9 cellular contexts compared by ENCODE assay signal in the genomic region with DNA sequence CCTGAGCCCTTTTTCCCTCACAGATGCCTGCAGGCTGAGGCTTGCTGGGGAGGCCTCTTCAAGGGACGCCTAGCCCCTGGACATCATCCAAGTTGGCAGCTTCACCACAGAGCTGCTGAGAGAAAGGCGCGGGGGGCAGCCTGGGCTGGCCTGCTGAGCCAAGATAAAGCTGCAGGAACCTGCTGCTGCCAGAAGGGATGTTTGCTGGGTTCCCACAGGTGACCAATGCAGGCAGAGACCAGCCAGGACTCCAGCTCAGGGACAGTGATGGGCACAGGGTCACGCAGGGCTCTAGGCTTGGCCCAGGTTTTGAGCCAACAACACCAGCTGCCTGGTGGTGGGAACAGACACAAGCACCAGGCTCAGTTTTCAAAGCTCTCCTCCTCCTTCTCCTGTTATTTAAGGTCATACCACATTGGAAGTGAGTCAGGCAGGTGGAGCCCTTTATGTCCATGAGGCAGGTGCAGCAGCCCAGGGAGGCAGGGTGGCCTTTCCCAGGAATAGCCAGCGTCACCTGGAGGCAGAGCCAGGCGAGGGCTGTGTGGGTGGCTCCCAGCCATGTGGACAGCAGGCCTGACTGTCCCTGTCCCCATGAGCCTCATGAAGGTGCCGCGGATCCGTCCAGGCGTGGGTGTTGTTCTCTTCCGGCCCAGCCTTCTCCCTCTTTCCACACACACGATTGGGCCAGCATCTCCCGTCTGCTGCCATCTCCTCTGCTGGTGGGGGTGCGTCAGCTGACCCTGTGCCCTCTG.
A peak's percentile ranks its signal among the peaks of the same experiment; 100 is the strongest.
DNase-seq lines count a peak whose midpoint lies in the region.
"Had no signal": no experiment of that assay in that cellular context is flagged by ENCODE, and none has a peak within 500 bp of the region (broad histone marks: within the 10 kb centered on the region; RNA-seq: fewer than 3 reads in every experiment).

No MANE protein-coding gene starts in this region.

- H3K36me3 ChIP-seq in effector memory CD4-positive, alpha-beta T cell (ENCODE audit: control insufficient read depth, insufficient read depth, low read length): no peaks in the 10 kb centered on the region

- H3K9me3 ChIP-seq in effector memory CD4-positive, alpha-beta T cell (ENCODE audit: control insufficient read depth, low read length): no peaks in the 10 kb centered on the region

- H3K27ac ChIP-seq in effector memory CD4-positive, alpha-beta T cell (ENCODE audit: insufficient read depth, low read length, poor library complexity, severe bottlenecking): no peak overlapping the region

- H3K4me3 ChIP-seq in effector memory CD4-positive, alpha-beta T cell (ENCODE audit: insufficient read depth, low read depth, low read length, poor library complexity, severe bottlenecking): no peak overlapping the region

- H3K4me1 ChIP-seq in effector memory CD4-positive, alpha-beta T cell (ENCODE audit: control insufficient read depth, insufficient read depth, low read length, poor library complexity, severe bottlenecking): no peaks in the 10 kb centered on the region

- H3K27me3 ChIP-seq in effector memory CD4-positive, alpha-beta T cell (replicated peaks; ENCODE audit: control insufficient read depth, insufficient read depth, low read length, poor library complexity, severe bottlenecking): no peaks in the 10 kb centered on the region

- DNase-seq in Ammon's horn (ENCODE audit: low spot score) (peak; percentile 46), NCI-H187 (lab: John Stamatoyannopoulos, UW) (peak; percentile 72 to 84), SW480 (ENCODE audit: low spot score) (peak; percentile 100), hypothalamus (lab: John Stamatoyannopoulos, UW) (peak in 27 of 51 donors; percentile 14 to 63 (median 39)), T-helper 2 cell (no peak), GM03348 (ENCODE audit: low spot score) (no peak)
- DNase-seq in activated T-cell treated with anti-CD3 and anti-CD28 coated beads, Interleukin-2, amount 50 U/mL, for 1 hour: no peak
- no peak for DNase-seq in effector memory CD4-positive, alpha-beta T cell
- DNase-seq: Kasumi-1 had no signal

Comparison
In these comparisons a context has a peak if more than half of its experiments do, and no peak if none do; other contexts are left out.
1. DNase-seq: peak in Ammon's horn (single experiment), NCI-H187 (2 of 2), SW480 (single experiment) and hypothalamus (27 of 51); none in T-helper 2 cell (0 of 5), activated T-cell treated with anti-CD3 and anti-CD28 coated beads, Interleukin-2, amount 50 U/mL, for 1 hour (single experiment), GM03348 (single experiment) and effector memory CD4-positive, alpha-beta T cell (0 of 3).